ENCODE assay signal across 16 cellular contexts in genomic region chr2:202494856-202495604, GRCh38.
A peak's percentile ranks its signal among the peaks of the same experiment; 100 is the strongest.
DNase-seq lines count a peak whose midpoint lies in the region; ATAC-seq and TF ChIP-seq lines count a peak whose summit lies in the region.
"Had no signal": no experiment of that assay in that cellular context is flagged by ENCODE, and none has a peak within 500 bp of the region (broad histone marks: within the 10 kb centered on the region; RNA-seq: fewer than 3 reads in every experiment).

No MANE protein-coding gene starts in this region.

- H4K20me1 ChIP-seq in GM23248 (ENCODE audit: insufficient read depth) = no peaks in the 10 kb centered on the region

- H3K18ac ChIP-seq in trophoblast cell (ENCODE audit: low read length) = no peak overlapping the region

- no peaks in the 10 kb centered on the region for H3K27me3 Mint-ChIP-seq in T-helper 17 cell
- H3K27me3 Mint-ChIP-seq: activated CD4-positive, alpha-beta T cell treated with anti-CD3 and anti-CD28 coated beads, Interleukin-2, amount 10 ng/mL, durations not matched to agents 24 days and 14 days; activated naive CD8-positive, alpha-beta T cell treated with anti-CD3 and anti-CD28 coated beads, Interleukin-2, amount 10 ng/mL, durations not matched to agents 7 days and 5 days; activated T-helper 17 cell treated with anti-CD3 and anti-CD28 coated beads, Interleukin-2, amount 50 U/mL, for 72 hours; effector memory CD8-positive, alpha-beta T cell had no signal

- H4K8ac ChIP-seq in trophoblast cell (ENCODE audit: low read depth, low read length) = no peak overlapping the region

- no peak overlapping the region for H4K12ac ChIP-seq in trophoblast cell (ENCODE audit: low read depth, low read length)

- no peak for TF ChIP-seq CTCF in lower leg skin (IDR thresholded peaks at IDR 0.05)

- H3K27me3 ChIP-seq in GM23248 (replicated peaks; ENCODE audit: insufficient read depth) (no peaks in the 10 kb centered on the region), trophoblast cell (ENCODE audit: insufficient read depth, low read length) (no peaks in the 10 kb centered on the region)
- H3K27me3 ChIP-seq: gastroesophageal sphincter, SJSA1, vagina had no signal

- H3K36me3 ChIP-seq in GM23248 (ENCODE audit: low read depth) = 0 out of 2 replicates have a peak, but pooled peaks cover 5% of the 10 kb centered on the region
- H3K36me3 ChIP-seq in trophoblast cell (ENCODE audit: control insufficient read depth in 1 of 2, insufficient read depth in 2 of 2, low read length in 2 of 2) = peaks cover 8 to 12% of the 10 kb centered on the region in 2 experiments
- H3K36me3 ChIP-seq: vagina had no signal

- peak overlapping the region; percentile 48 for H3K27ac ChIP-seq in GM23248
- no peak overlapping the region for H3K27ac ChIP-seq in trophoblast cell (ENCODE audit: low read depth, low read length)
- H3K27ac ChIP-seq: SJSA1, vagina had no signal

- H3K4me2 ChIP-seq in GM23248 (ENCODE audit: unreplicated experiment) (no peak overlapping the region), trophoblast cell (ENCODE audit: low read length) (no peak overlapping the region)

- in situ Hi-C loops in GM23248 (cut with MboI) = no loop called here

- no peak overlapping the region for H2AFZ ChIP-seq in GM23248
- no peak overlapping the region for H2AFZ ChIP-seq in trophoblast cell (ENCODE audit: insufficient read depth, low read length, poor library complexity)

- no peak overlapping the region for H3K4me3 ChIP-seq in GM23248
- H3K4me3 ChIP-seq in trophoblast cell (ENCODE audit: low read depth, low read length) = no peak overlapping the region
- no peak overlapping the region for H3K4me3 ChIP-seq in lower leg skin (ENCODE audit: low read depth, poor library complexity, severe bottlenecking)
- H3K4me3 ChIP-seq: gastroesophageal sphincter, SJSA1, vagina had no signal

- DNase-seq in GM23248 (no peak), T-helper 17 cell (no peak), iPS DF 19.7 (ENCODE audit: low read depth, low spot score) (peak; percentile 17), trophoblast cell (no peak), lower leg skin (ENCODE audit: low spot score in 2 of 2) (no peak), NCI-H345 (lab: John Stamatoyannopoulos, UW) (no peak), GDM1 (lab: John Stamatoyannopoulos, UW) (no peak)
- DNase-seq: activated CD4-positive, alpha-beta T cell treated with anti-CD3 and anti-CD28 coated beads, Interleukin-2, amount 10 ng/mL, durations not matched to agents 24 days and 14 days; activated naive CD8-positive, alpha-beta T cell treated with anti-CD3 and anti-CD28 coated beads, Interleukin-2, amount 10 ng/mL, durations not matched to agents 7 days and 5 days; CD8-positive, alpha-beta T cell; effector memory CD8-positive, alpha-beta T cell had no signal

- H3K9ac ChIP-seq in GM23248 (peak overlapping the region; percentile 28; the same call in 1 of the 2 replicates), trophoblast cell (ENCODE audit: low read length) (no peak overlapping the region)

- no peak overlapping the region for H3K14ac ChIP-seq in trophoblast cell (ENCODE audit: low read length)

- peak overlapping the region; percentile 69 for H3K27ac Mint-ChIP-seq in T-helper 17 cell
- H3K27ac Mint-ChIP-seq: activated CD4-positive, alpha-beta T cell treated with anti-CD3 and anti-CD28 coated beads, Interleukin-2, amount 10 ng/mL, durations not matched to agents 24 days and 14 days; activated naive CD8-positive, alpha-beta T cell treated with anti-CD3 and anti-CD28 coated beads, Interleukin-2, amount 10 ng/mL, durations not matched to agents 7 days and 5 days; activated T-helper 17 cell treated with anti-CD3 and anti-CD28 coated beads, Interleukin-2, amount 50 U/mL, for 72 hours; CD8-positive, alpha-beta T cell; T-helper 1 cell treated with Interleukin-12 subunit alpha and Interleukin-12 subunit beta and Interleukin-4 antibody, amounts not matched to agents 30 μg/mL and 1 μg/mL, for 36 hours had no signal

- no peak overlapping the region for H2BK5ac ChIP-seq in trophoblast cell (ENCODE audit: low read depth, low read length, poor library complexity)

- 90 to 91% methylated on average over 32 of the region's 32 CpGs for WGBS in GM23248 (ENCODE audit: low coverage in 1 of 2, low lambda C conversion rate in 2 of 2, missing lambda C conversion rate in 2 of 2), 2 experiments
- WGBS in trophoblast cell (ENCODE audit: extremely low coverage, insufficient coverage, insufficient read length) = no CpG with 5 or more reads among the region's 32 CpGs
- 93 to 96% methylated on average over 32 of the region's 32 CpGs for WGBS in lower leg skin, 2 donors

- H3K4me1 ChIP-seq in GM23248 (ENCODE audit: insufficient read depth) (peaks cover 18% of the 10 kb centered on the region), trophoblast cell (ENCODE audit: control insufficient read depth in 1 of 2, insufficient read depth in 2 of 2, low read length in 2 of 2) (peaks cover 0 to 2% of the 10 kb centered on the region in 2 experiments)
- H3K4me1 ChIP-seq: vagina had no signal

- intact Hi-C loops in lower leg skin (cut with DNase I; ENCODE audit: low total_unique reads) = no loop called here

- ATAC-seq in T-helper 17 cell = no peak
- ATAC-seq: activated T-helper 17 cell treated with anti-CD3 and anti-CD28 coated beads, Interleukin-2, amount 50 U/mL, for 72 hours; CD8-positive, alpha-beta T cell; effector memory CD8-positive, alpha-beta T cell; gastroesophageal sphincter had no signal

- H3K79me2 ChIP-seq in GM23248 (ENCODE audit: insufficient read depth) (peaks cover 49% of the 10 kb centered on the region), trophoblast cell (ENCODE audit: control insufficient read depth, insufficient read depth, low read length, poor library complexity) (no peaks in the 10 kb centered on the region)

- H3K79me1 ChIP-seq in trophoblast cell (ENCODE audit: low read length) = no peaks in the 10 kb centered on the region

- no peak overlapping the region for H2BK12ac ChIP-seq in trophoblast cell (ENCODE audit: low read length)

- no peak overlapping the region for H2AK5ac ChIP-seq in trophoblast cell (ENCODE audit: low read length)

- peaks cover 10% of the 10 kb centered on the region; the same call in 1 of the 2 replicates for H3F3A ChIP-seq in GM23248 (ENCODE audit: insufficient read depth)

- H3K4me1 Mint-ChIP-seq in T-helper 17 cell = no peaks in the 10 kb centered on the region
- H3K4me1 Mint-ChIP-seq: activated CD4-positive, alpha-beta T cell treated with anti-CD3 and anti-CD28 coated beads, Interleukin-2, amount 10 ng/mL, durations not matched to agents 24 days and 14 days; activated naive CD8-positive, alpha-beta T cell treated with anti-CD3 and anti-CD28 coated beads, Interleukin-2, amount 10 ng/mL, durations not matched to agents 7 days and 5 days; activated T-helper 17 cell treated with anti-CD3 and anti-CD28 coated beads, Interleukin-2, amount 50 U/mL, for 72 hours had no signal

- TF ChIP-seq POLR2A in lower leg skin (IDR thresholded peaks at IDR 0.05) = no peak

- peaks cover 2% of the 10 kb centered on the region for H3K36me3 Mint-ChIP-seq in T-helper 17 cell (ENCODE audit: low read depth)
- H3K36me3 Mint-ChIP-seq: activated naive CD8-positive, alpha-beta T cell treated with anti-CD3 and anti-CD28 coated beads, Interleukin-2, amount 10 ng/mL, durations not matched to agents 7 days and 5 days; CD8-positive, alpha-beta T cell had no signal

- H4K91ac ChIP-seq in trophoblast cell (ENCODE audit: low read depth, low read length) = no peak overlapping the region

- H3K9me2 ChIP-seq in GM23248 (ENCODE audit: insufficient read depth) = no peaks in the 10 kb centered on the region

- H2BK120ac ChIP-seq in trophoblast cell (ENCODE audit: insufficient read depth, low read length, poor library complexity) = no peak overlapping the region

- no peaks in the 10 kb centered on the region for H3K9me3 ChIP-seq in GM23248 (ENCODE audit: low read depth)
- no peaks in the 10 kb centered on the region for H3K9me3 ChIP-seq in T-helper 17 cell (ENCODE audit: control insufficient read depth, low read length, poor library complexity, severe bottlenecking)
- H3K9me3 ChIP-seq in trophoblast cell (ENCODE audit: insufficient read depth, low read depth, low read length) = no peaks in the 10 kb centered on the region
- H3K9me3 ChIP-seq: gastroesophageal sphincter, SJSA1, vagina had no signal

- H3K4me3 Mint-ChIP-seq in T-helper 17 cell = no peak overlapping the region
- H3K4me3 Mint-ChIP-seq: activated CD4-positive, alpha-beta T cell treated with anti-CD3 and anti-CD28 coated beads, Interleukin-2, amount 10 ng/mL, durations not matched to agents 24 days and 14 days; activated naive CD8-positive, alpha-beta T cell treated with anti-CD3 and anti-CD28 coated beads, Interleukin-2, amount 10 ng/mL, durations not matched to agents 7 days and 5 days; activated T-helper 17 cell treated with anti-CD3 and anti-CD28 coated beads, Interleukin-2, amount 50 U/mL, for 72 hours; CD8-positive, alpha-beta T cell; effector memory CD8-positive, alpha-beta T cell; T-helper 1 cell treated with Interleukin-12 subunit alpha and Interleukin-12 subunit beta and Interleukin-4 antibody, amounts not matched to agents 30 μg/mL and 1 μg/mL, for 36 hours had no signal

- H3K4ac ChIP-seq in trophoblast cell (ENCODE audit: low read depth, low read length) = peak overlapping the region; percentile 13

- H3K23ac ChIP-seq in trophoblast cell (ENCODE audit: low read length) = no peak overlapping the region
